9 cellular contexts compared by ENCODE assay signal in the genomic region with DNA sequence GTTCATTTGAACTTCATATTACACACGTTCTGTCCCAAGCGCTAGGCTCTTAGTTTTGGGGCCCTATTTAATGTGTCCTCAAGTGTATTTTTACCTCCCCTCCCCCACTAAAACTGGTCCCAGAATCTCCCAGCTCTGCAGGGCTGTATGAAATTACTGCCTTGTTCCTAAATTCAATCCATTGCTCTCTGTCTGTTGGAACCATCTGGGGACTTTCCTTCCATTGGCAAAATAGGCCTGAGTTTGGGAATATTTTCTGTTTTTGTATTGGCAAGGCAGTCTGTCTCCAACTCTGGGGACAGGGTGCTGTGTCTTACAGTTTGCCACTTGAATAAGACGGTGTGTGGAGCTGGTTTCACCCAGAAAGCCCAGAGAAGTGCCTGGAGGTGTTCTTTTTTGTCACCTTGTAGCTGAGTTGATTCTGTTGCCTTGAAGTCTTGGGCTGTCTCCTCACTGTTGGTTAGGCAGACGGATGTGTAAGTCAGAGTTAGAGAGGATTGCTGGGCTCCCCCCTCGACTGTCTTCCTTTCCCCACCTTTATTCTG. TPM values are rescaled to one million over a fixed set of nuclear protein-coding genes. Genes with fewer than 3 reads are reported as not detected.
DNase-seq lines count a peak whose midpoint lies in the region; ATAC-seq and TF ChIP-seq lines count a peak whose summit lies in the region.
"Had no signal": no experiment of that assay in that cellular context is flagged by ENCODE, and none has a peak within 500 bp of the region (broad histone marks: within the 10 kb centered on the region; RNA-seq: fewer than 3 reads in every experiment).

No MANE protein-coding gene starts in this region.

- peak overlapping the region; percentile 86 for H2AFZ ChIP-seq in GM23338

- peak overlapping the region; percentile 87 for H3K9ac ChIP-seq in skeletal muscle satellite cell (ENCODE audit: low read depth, low read length)

- H3K79me2 ChIP-seq in GM23338 (replicated peaks; ENCODE audit: insufficient read depth) = peaks cover 27% of the 10 kb centered on the region

- peaks cover 17% of the 10 kb centered on the region for H3K36me3 ChIP-seq in GM23338 (ENCODE audit: insufficient read depth)
- H3K36me3 ChIP-seq in skeletal muscle satellite cell (ENCODE audit: insufficient read depth, low read length) = peaks cover 44% of the 10 kb centered on the region

- peaks cover 27% of the 10 kb centered on the region for H3K4me1 Mint-ChIP-seq in GM23338
- peaks cover 52% of the 10 kb centered on the region for H3K4me1 Mint-ChIP-seq in T-helper 17 cell

- peaks cover 7% of the 10 kb centered on the region; the same call in 1 of the 2 replicates for H4K20me1 ChIP-seq in GM23338 (replicated peaks; ENCODE audit: insufficient read depth)

- DNase-seq in GM23338 (ENCODE audit: low spot score) (no peak), T-helper 17 cell (no peak), fibroblast of peridontal ligament (ENCODE audit: extremely low read depth) (peak; percentile 27), NCI-H2081 treated with DMSO at 0.1 percent for 48 hours (lab: John Stamatoyannopoulos, UW) (no peak), putamen (ENCODE audit: low spot score) (no peak)

- H3K9me3 ChIP-seq in T-helper 17 cell (ENCODE audit: control insufficient read depth, low read length, poor library complexity, severe bottlenecking) = no peaks in the 10 kb centered on the region
- H3K9me3 ChIP-seq in skeletal muscle satellite cell (replicated peaks; ENCODE audit: low read length) = no peaks in the 10 kb centered on the region

- H3K36me3 Mint-ChIP-seq in GM23338 (ENCODE audit: low read depth) (peaks cover 36% of the 10 kb centered on the region), T-helper 17 cell (ENCODE audit: low read depth) (peaks cover 11% of the 10 kb centered on the region)

- ATAC-seq in GM23338 (no peak), T-helper 17 cell (no peak), HG02588 (IDR thresholded peaks at IDR 0.05; ENCODE audit: unreplicated experiment) (no peak), GM21576 (IDR thresholded peaks at IDR 0.05; ENCODE audit: unreplicated experiment) (no peak)

- H3K4me3 ChIP-seq in GM23338 (peak overlapping the region; percentile 90), skeletal muscle satellite cell (ENCODE audit: low read length) (peak overlapping the region; percentile 91)

- H3K4me3 Mint-ChIP-seq in GM23338 (peak overlapping the region; percentile 85), T-helper 17 cell (peak overlapping the region; percentile 96)

- H3K27me3 ChIP-seq in GM23338 (ENCODE audit: insufficient read depth) (no peaks in the 10 kb centered on the region), skeletal muscle satellite cell (ENCODE audit: control insufficient read depth, insufficient read depth, low read length) (no peaks in the 10 kb centered on the region)

- peak overlapping the region; percentile 98 for H3K4me2 ChIP-seq in GM23338
- H3K4me2 ChIP-seq in skeletal muscle satellite cell (ENCODE audit: low read length) = peak overlapping the region; percentile 87

- no peaks in the 10 kb centered on the region; the same call in 2 of the 3 replicates for H3K9me3 Mint-ChIP-seq in GM23338

- TF ChIP-seq CTCF in GM23338 (conservative IDR thresholded peaks at IDR 0.05; ENCODE audit: low read depth in 2 of 2) = no peak

- H3K9me2 ChIP-seq in GM23338 (ENCODE audit: insufficient read depth) = no peaks in the 10 kb centered on the region

- H3K4me1 ChIP-seq in GM23338 (ENCODE audit: insufficient read depth) = peaks cover 25% of the 10 kb centered on the region
- peaks cover 27% of the 10 kb centered on the region for H3K4me1 ChIP-seq in skeletal muscle satellite cell (ENCODE audit: control insufficient read depth, insufficient read depth, low read length)

- no peak overlapping the region for H3K27ac ChIP-seq in GM23338 (ENCODE audit: low read depth)

- peaks cover 14% of the 10 kb centered on the region for H3K27me3 Mint-ChIP-seq in GM23338 (ENCODE audit: insufficient read depth, low read depth, poor library complexity)
- H3K27me3 Mint-ChIP-seq in T-helper 17 cell = no peaks in the 10 kb centered on the region

- H3F3A ChIP-seq in GM23338 (replicated peaks; ENCODE audit: low read depth) = peaks cover 25% of the 10 kb centered on the region

- no peak overlapping the region; the same call in 1 of the 2 replicates for H3K27ac Mint-ChIP-seq in GM23338
- H3K27ac Mint-ChIP-seq in T-helper 17 cell = peak overlapping the region; percentile 92

TF ChIP-seq in GM23338, 12 proteins besides CTCF, POLR2A, EP300 and RAD21 (continues in another document):
- TF ChIP-seq EZH2 (IDR thresholded peaks at IDR 0.05; ENCODE audit: low read depth, unreplicated experiment) = no peak
- TF ChIP-seq, protein P1, sequence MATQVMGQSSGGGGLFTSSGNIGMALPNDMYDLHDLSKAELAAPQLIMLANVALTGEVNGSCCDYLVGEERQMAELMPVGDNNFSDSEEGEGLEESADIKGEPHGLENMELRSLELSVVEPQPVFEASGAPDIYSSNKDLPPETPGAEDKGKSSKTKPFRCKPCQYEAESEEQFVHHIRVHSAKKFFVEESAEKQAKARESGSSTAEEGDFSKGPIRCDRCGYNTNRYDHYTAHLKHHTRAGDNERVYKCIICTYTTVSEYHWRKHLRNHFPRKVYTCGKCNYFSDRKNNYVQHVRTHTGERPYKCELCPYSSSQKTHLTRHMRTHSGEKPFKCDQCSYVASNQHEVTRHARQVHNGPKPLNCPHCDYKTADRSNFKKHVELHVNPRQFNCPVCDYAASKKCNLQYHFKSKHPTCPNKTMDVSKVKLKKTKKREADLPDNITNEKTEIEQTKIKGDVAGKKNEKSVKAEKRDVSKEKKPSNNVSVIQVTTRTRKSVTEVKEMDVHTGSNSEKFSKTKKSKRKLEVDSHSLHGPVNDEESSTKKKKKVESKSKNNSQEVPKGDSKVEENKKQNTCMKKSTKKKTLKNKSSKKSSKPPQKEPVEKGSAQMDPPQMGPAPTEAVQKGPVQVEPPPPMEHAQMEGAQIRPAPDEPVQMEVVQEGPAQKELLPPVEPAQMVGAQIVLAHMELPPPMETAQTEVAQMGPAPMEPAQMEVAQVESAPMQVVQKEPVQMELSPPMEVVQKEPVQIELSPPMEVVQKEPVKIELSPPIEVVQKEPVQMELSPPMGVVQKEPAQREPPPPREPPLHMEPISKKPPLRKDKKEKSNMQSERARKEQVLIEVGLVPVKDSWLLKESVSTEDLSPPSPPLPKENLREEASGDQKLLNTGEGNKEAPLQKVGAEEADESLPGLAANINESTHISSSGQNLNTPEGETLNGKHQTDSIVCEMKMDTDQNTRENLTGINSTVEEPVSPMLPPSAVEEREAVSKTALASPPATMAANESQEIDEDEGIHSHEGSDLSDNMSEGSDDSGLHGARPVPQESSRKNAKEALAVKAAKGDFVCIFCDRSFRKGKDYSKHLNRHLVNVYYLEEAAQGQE (IDR thresholded peaks at IDR 0.05; ENCODE audit: unreplicated experiment) = no peak
- no peak for TF ChIP-seq EZH2phosphoT487 (IDR thresholded peaks at IDR 0.05; ENCODE audit: unreplicated experiment)
- no peak for TF ChIP-seq ZNF114 (CRISPR knock-in tag; IDR thresholded peaks at IDR 0.05)
- no peak for TF ChIP-seq JUNB (IDR thresholded peaks at IDR 0.05; ENCODE audit: unreplicated experiment)
- TF ChIP-seq POLR2AphosphoS5 (IDR thresholded peaks at IDR 0.05; ENCODE audit: low read depth) = no peak

RNA-seq across cellular contexts. Expression of gene PACS1, which starts 1.3 kb away (rescaled TPM):
- total RNA-seq in GM23338 (2014; rRNA removed; shearing (Covaris generic)) = 23.7 and 37.5 TPM in 2 replicates
- 8.0 and 8.8 TPM in 2 replicates for polyA plus RNA-seq in GM23338 (2016; fragmentation: Nextera tagmentation; extraction: Ambion mirVana)
- total RNA-seq in T-helper 17 cell = 100 to 1,000 TPM; 215 to 227 TPM
- 16.4 and 17.0 TPM in 2 replicates for total RNA-seq in skeletal muscle satellite cell (2012; rRNA removed)

RNA-seq across cellular contexts. Expression of gene SF3B2, which starts 19.2 kb away (rescaled TPM):
- total RNA-seq in GM23338 (2014; rRNA removed; shearing (Covaris generic)) = 173 and 180 TPM in 2 replicates
- 173 and 191 TPM in 2 replicates for polyA plus RNA-seq in GM23338 (2016; fragmentation: Nextera tagmentation; extraction: Ambion mirVana)
- 100 to 1,000 TPM; 187 to 208 TPM for total RNA-seq in T-helper 17 cell
- 158 and 185 TPM in 2 replicates for total RNA-seq in skeletal muscle satellite cell (2012; rRNA removed)

RNA-seq across cellular contexts. Expression of gene GAL3ST3, which starts 22.4 kb away (rescaled TPM):
- total RNA-seq in GM23338 (2014; rRNA removed; shearing (Covaris generic)) = 48.0 and 63.4 TPM in 2 replicates
- 12.7 and 15.6 TPM in 2 replicates for polyA plus RNA-seq in GM23338 (2016; fragmentation: Nextera tagmentation; extraction: Ambion mirVana)
- not detected for total RNA-seq in T-helper 17 cell
- total RNA-seq in skeletal muscle satellite cell (2012; rRNA removed) = not detected in 2 replicates
- total RNA-seq: SK-MEL-5 had no signal

RNA-seq across cellular contexts. Expression of gene CATSPER1, which starts 45.1 kb away (rescaled TPM):
- total RNA-seq in GM23338 (2014; rRNA removed; shearing (Covaris generic)) = not detected in 2 replicates
- not detected in 2 replicates for polyA plus RNA-seq in GM23338 (2016; fragmentation: Nextera tagmentation; extraction: Ambion mirVana)
- not detected for total RNA-seq in T-helper 17 cell
- 0.44 and 1.0 TPM in 2 replicates for total RNA-seq in skeletal muscle satellite cell (2012; rRNA removed)

RNA-seq across cellular contexts. Expression of gene CST6, which starts 59.6 kb away (rescaled TPM):
- total RNA-seq in GM23338 (2014; rRNA removed; shearing (Covaris generic)) = 4.2 and 5.9 TPM in 2 replicates
- polyA plus RNA-seq in GM23338 (2016; fragmentation: Nextera tagmentation; extraction: Ambion mirVana) = 8.3 and 9.9 TPM in 2 replicates
- total RNA-seq in T-helper 17 cell = not detected
- 0.76 and 1.3 TPM in 2 replicates for total RNA-seq in skeletal muscle satellite cell (2012; rRNA removed)
- total RNA-seq: SK-MEL-5 had no signal

Comparison
In these comparisons a context has a peak if more than half of its experiments do, and no peak if none do; other contexts are left out.
1. RNA of gene GAL3ST3, which starts 22.4 kb away (total RNA-seq): 48.0 to 63.4 TPM in GM23338; not detected in T-helper 17 cell; every median in the first group is over 10 times any median in the second.